ENCODE assay signal across 1 cellular context in the genomic region with DNA sequence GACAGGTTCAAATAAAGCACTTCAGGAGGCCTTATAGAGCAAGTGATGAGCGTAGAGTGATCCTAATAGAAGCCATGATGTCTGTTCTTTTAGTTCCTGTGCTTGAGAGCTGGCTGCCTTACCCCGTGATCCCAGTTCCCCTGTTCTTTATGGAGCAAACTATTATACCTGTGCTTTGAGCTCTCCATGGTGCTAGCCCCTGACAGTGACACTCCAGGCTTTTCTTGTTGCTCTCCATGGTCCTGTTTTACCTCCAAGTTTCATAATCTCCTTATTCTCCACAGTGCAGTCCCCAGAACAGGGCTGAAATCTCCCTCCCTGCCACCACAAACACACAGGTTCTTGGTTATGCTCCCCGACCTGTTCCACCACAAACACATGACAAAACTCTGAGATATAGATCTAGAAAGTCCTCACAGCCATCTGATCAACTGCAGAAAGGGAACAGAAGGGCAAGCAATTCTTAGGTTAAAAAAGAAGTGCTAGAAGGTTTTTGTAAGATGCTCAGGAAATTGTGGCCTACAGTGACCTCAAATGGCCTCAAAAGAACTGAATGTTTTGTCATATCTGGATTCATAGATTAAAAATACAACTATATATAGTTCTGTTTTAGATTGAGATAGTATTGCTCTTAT.
TF ChIP-seq lines count a peak whose summit lies in the region.

No MANE protein-coding gene starts in this region.

TF ChIP-seq in HepG2, 621 proteins besides CTCF, POLR2A, EP300 and RAD21 (continued from another document and continues in another):
- TF ChIP-seq ZNF615 (CRISPR knock-in tag; IDR thresholded peaks at IDR 0.05; ENCODE audit: borderline replicate concordance), result peak; percentile 72; the same call in 1 of the 2 replicates
- peak; percentile 39; the same call in 1 of the 2 replicates for TF ChIP-seq ZC3H13 (CRISPR knock-in tag; IDR thresholded peaks at IDR 0.05)
- no peak for TF ChIP-seq ZNF121 (CRISPR knock-in tag; IDR thresholded peaks at IDR 0.05)
- no peak for TF ChIP-seq NCOA1 (CRISPR knock-in tag; IDR thresholded peaks at IDR 0.05)
- no peak for TF ChIP-seq NR2F6 (IDR thresholded peaks at IDR 0.05)
- peak; percentile 73 for TF ChIP-seq NR2F6 (CRISPR knock-in tag; IDR thresholded peaks at IDR 0.05)
- TF ChIP-seq NCOA2 (CRISPR knock-in tag; IDR thresholded peaks at IDR 0.05), result peak; percentile 83
- TF ChIP-seq, protein P1, sequence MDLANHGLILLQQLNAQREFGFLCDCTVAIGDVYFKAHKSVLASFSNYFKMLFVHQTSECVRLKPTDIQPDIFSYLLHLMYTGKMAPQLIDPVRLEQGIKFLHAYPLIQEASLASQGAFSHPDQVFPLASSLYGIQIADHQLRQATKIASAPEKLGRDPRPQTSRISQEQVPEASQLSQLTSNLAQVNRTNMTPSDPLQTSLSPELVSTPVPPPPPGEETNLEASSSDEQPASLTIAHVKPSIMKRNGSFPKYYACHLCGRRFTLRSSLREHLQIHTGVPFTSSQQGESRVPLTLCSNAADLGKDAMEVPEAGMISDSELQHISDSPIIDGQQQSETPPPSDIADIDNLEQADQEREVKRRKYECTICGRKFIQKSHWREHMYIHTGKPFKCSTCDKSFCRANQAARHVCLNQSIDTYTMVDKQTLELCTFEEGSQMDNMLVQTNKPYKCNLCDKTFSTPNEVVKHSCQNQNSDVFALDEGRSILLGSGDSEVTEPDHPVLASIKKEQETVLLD (CRISPR knock-in tag; IDR thresholded peaks at IDR 0.05; ENCODE audit: low read depth), result peak; percentile 58; the same call in 1 of the 2 replicates
- TF ChIP-seq ZBTB7A (CRISPR knock-in tag; IDR thresholded peaks at IDR 0.05), result peak; percentile 83
- no peak for TF ChIP-seq BHLHE40 (IDR thresholded peaks at IDR 0.05; ENCODE audit: low read length)
- TF ChIP-seq, protein P2, sequence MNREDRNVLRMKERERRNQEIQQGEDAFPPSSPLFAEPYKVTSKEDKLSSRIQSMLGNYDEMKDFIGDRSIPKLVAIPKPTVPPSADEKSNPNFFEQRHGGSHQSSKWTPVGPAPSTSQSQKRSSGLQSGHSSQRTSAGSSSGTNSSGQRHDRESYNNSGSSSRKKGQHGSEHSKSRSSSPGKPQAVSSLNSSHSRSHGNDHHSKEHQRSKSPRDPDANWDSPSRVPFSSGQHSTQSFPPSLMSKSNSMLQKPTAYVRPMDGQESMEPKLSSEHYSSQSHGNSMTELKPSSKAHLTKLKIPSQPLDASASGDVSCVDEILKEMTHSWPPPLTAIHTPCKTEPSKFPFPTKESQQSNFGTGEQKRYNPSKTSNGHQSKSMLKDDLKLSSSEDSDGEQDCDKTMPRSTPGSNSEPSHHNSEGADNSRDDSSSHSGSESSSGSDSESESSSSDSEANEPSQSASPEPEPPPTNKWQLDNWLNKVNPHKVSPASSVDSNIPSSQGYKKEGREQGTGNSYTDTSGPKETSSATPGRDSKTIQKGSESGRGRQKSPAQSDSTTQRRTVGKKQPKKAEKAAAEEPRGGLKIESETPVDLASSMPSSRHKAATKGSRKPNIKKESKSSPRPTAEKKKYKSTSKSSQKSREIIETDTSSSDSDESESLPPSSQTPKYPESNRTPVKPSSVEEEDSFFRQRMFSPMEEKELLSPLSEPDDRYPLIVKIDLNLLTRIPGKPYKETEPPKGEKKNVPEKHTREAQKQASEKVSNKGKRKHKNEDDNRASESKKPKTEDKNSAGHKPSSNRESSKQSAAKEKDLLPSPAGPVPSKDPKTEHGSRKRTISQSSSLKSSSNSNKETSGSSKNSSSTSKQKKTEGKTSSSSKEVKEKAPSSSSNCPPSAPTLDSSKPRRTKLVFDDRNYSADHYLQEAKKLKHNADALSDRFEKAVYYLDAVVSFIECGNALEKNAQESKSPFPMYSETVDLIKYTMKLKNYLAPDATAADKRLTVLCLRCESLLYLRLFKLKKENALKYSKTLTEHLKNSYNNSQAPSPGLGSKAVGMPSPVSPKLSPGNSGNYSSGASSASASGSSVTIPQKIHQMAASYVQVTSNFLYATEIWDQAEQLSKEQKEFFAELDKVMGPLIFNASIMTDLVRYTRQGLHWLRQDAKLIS (CRISPR knock-in tag; IDR thresholded peaks at IDR 0.05), result peak; percentile 68; the same call in 1 of the 2 replicates
- TF ChIP-seq, protein P3, sequence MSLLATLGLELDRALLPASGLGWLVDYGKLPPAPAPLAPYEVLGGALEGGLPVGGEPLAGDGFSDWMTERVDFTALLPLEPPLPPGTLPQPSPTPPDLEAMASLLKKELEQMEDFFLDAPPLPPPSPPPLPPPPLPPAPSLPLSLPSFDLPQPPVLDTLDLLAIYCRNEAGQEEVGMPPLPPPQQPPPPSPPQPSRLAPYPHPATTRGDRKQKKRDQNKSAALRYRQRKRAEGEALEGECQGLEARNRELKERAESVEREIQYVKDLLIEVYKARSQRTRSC (CRISPR knock-in tag; IDR thresholded peaks at IDR 0.05; ENCODE audit: low read depth), result 0 out of 2 replicates have a peak, but pooled peaks have one; percentile 69
- peak; percentile 99 for TF ChIP-seq SP140L (CRISPR knock-in tag; IDR thresholded peaks at IDR 0.05; ENCODE audit: borderline replicate concordance)
- TF ChIP-seq GPN1 (CRISPR knock-in tag; IDR thresholded peaks at IDR 0.05; ENCODE audit: borderline replicate concordance), result peak; percentile 95; the same call in 1 of the 2 replicates
- TF ChIP-seq, protein P4, sequence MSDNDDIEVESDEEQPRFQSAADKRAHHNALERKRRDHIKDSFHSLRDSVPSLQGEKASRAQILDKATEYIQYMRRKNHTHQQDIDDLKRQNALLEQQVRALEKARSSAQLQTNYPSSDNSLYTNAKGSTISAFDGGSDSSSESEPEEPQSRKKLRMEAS (IDR thresholded peaks at IDR 0.05), result no peak
- TF ChIP-seq NFE2L2 (IDR thresholded peaks at IDR 0.05; ENCODE audit: low read length), result no peak
- TF ChIP-seq ZNF234 (CRISPR knock-in tag; conservative IDR thresholded peaks at IDR 0.05), result 0 out of 2 replicates have a peak, but pooled peaks have one; percentile 44
- peak; percentile 99 for TF ChIP-seq DNMT3B (CRISPR knock-in tag; conservative IDR thresholded peaks at IDR 0.05)
- TF ChIP-seq RFXANK (CRISPR knock-in tag; IDR thresholded peaks at IDR 0.05), result peak; percentile 95; the same call in 1 of the 2 replicates
- TF ChIP-seq, protein P5, sequence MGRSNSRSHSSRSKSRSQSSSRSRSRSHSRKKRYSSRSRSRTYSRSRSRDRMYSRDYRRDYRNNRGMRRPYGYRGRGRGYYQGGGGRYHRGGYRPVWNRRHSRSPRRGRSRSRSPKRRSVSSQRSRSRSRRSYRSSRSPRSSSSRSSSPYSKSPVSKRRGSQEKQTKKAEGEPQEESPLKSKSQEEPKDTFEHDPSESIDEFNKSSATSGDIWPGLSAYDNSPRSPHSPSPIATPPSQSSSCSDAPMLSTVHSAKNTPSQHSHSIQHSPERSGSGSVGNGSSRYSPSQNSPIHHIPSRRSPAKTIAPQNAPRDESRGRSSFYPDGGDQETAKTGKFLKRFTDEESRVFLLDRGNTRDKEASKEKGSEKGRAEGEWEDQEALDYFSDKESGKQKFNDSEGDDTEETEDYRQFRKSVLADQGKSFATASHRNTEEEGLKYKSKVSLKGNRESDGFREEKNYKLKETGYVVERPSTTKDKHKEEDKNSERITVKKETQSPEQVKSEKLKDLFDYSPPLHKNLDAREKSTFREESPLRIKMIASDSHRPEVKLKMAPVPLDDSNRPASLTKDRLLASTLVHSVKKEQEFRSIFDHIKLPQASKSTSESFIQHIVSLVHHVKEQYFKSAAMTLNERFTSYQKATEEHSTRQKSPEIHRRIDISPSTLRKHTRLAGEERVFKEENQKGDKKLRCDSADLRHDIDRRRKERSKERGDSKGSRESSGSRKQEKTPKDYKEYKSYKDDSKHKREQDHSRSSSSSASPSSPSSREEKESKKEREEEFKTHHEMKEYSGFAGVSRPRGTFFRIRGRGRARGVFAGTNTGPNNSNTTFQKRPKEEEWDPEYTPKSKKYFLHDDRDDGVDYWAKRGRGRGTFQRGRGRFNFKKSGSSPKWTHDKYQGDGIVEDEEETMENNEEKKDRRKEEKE (IDR thresholded peaks at IDR 0.05), result no peak
- TF ChIP-seq, protein P6, sequence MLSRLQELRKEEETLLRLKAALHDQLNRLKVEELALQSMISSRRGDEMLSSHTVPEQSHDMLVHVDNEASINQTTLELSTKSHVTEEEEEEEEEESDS (CRISPR knock-in tag; IDR thresholded peaks at IDR 0.05; ENCODE audit: borderline replicate concordance), result peak; percentile 88; the same call in 1 of the 2 replicates
- peak; percentile 93; the same call in 1 of the 2 replicates for TF ChIP-seq TP53 (CRISPR knock-in tag; conservative IDR thresholded peaks at IDR 0.05)
- TF ChIP-seq, protein P7, sequence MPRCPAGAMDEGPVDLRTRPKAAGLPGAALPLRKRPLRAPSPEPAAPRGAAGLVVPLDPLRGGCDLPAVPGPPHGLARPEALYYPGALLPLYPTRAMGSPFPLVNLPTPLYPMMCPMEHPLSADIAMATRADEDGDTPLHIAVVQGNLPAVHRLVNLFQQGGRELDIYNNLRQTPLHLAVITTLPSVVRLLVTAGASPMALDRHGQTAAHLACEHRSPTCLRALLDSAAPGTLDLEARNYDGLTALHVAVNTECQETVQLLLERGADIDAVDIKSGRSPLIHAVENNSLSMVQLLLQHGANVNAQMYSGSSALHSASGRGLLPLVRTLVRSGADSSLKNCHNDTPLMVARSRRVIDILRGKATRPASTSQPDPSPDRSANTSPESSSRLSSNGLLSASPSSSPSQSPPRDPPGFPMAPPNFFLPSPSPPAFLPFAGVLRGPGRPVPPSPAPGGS (CRISPR knock-in tag; IDR thresholded peaks at IDR 0.05), result 0 out of 2 replicates have a peak, but pooled peaks have one; percentile 48
- TF ChIP-seq SP2 (CRISPR knock-in tag; IDR thresholded peaks at IDR 0.05), result peak; percentile 43; the same call in 1 of the 2 replicates
- no peak for TF ChIP-seq TCF7L2 (IDR thresholded peaks at IDR 0.05; ENCODE audit: low read depth, low read length)
- peak; percentile 91; the same call in 1 of the 2 replicates for TF ChIP-seq ZNF367 (CRISPR knock-in tag; IDR thresholded peaks at IDR 0.05; ENCODE audit: borderline replicate concordance)
- peak; percentile 91; the same call in 1 of the 2 replicates for TF ChIP-seq MTA3 (CRISPR knock-in tag; IDR thresholded peaks at IDR 0.05)
- TF ChIP-seq, protein P8, sequence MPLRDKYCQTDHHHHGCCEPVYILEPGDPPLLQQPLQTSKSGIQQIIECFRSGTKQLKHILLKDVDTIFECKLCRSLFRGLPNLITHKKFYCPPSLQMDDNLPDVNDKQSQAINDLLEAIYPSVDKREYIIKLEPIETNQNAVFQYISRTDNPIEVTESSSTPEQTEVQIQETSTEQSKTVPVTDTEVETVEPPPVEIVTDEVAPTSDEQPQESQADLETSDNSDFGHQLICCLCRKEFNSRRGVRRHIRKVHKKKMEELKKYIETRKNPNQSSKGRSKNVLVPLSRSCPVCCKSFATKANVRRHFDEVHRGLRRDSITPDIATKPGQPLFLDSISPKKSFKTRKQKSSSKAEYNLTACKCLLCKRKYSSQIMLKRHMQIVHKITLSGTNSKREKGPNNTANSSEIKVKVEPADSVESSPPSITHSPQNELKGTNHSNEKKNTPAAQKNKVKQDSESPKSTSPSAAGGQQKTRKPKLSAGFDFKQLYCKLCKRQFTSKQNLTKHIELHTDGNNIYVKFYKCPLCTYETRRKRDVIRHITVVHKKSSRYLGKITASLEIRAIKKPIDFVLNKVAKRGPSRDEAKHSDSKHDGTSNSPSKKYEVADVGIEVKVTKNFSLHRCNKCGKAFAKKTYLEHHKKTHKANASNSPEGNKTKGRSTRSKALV (CRISPR knock-in tag; IDR thresholded peaks at IDR 0.05), result peak; percentile 95
- 0 out of 2 replicates have a peak, but pooled peaks have one; percentile 31 for TF ChIP-seq NCOA5 (CRISPR knock-in tag; IDR thresholded peaks at IDR 0.05)
- peak; percentile 80; the same call in 1 of the 2 replicates for TF ChIP-seq GZF1 (CRISPR knock-in tag; IDR thresholded peaks at IDR 0.05)
- peak; percentile 52 for TF ChIP-seq ZNF652 (CRISPR knock-in tag; IDR thresholded peaks at IDR 0.05; ENCODE audit: borderline replicate concordance, low read depth)
- TF ChIP-seq, protein P9, sequence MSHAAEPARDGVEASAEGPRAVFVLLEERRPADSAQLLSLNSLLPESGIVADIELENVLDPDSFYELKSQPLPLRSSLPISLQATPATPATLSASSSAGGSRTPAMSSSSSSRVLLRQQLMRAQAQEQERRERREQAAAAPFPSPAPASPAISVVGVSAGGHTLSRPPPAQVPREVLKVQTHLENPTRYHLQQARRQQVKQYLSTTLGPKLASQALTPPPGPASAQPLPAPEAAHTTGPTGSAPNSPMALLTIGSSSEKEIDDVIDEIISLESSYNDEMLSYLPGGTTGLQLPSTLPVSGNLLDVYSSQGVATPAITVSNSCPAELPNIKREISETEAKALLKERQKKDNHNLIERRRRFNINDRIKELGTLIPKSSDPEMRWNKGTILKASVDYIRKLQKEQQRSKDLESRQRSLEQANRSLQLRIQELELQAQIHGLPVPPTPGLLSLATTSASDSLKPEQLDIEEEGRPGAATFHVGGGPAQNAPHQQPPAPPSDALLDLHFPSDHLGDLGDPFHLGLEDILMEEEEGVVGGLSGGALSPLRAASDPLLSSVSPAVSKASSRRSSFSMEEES (CRISPR knock-in tag; IDR thresholded peaks at IDR 0.05), result peak; percentile 96
- peak; percentile 96 for TF ChIP-seq HMG20B (CRISPR knock-in tag; conservative IDR thresholded peaks at IDR 0.05)
- peak; percentile 62; the same call in 1 of the 2 replicates for TF ChIP-seq SMYD3 (CRISPR knock-in tag; IDR thresholded peaks at IDR 0.05)
- TF ChIP-seq HCFC1 (IDR thresholded peaks at IDR 0.05; ENCODE audit: low read depth, low read length), result no peak
- TF ChIP-seq ZNF329 (CRISPR knock-in tag; IDR thresholded peaks at IDR 0.05; ENCODE audit: low read depth), result peak; percentile 66; the same call in 1 of the 2 replicates
- TF ChIP-seq ZNF644 (CRISPR knock-in tag; IDR thresholded peaks at IDR 0.05; ENCODE audit: low read depth), result peak; percentile 63; the same call in 1 of the 2 replicates
- TF ChIP-seq ZSCAN9 (CRISPR knock-in tag; IDR thresholded peaks at IDR 0.05; ENCODE audit: borderline replicate concordance), result peak; percentile 100
- TF ChIP-seq, protein P10, sequence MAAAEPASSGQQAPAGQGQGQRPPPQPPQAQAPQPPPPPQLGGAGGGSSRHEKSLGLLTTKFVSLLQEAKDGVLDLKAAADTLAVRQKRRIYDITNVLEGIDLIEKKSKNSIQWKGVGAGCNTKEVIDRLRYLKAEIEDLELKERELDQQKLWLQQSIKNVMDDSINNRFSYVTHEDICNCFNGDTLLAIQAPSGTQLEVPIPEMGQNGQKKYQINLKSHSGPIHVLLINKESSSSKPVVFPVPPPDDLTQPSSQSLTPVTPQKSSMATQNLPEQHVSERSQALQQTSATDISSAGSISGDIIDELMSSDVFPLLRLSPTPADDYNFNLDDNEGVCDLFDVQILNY (CRISPR knock-in tag; conservative IDR thresholded peaks at IDR 0.05), result peak; percentile 79
- TF ChIP-seq ZNF24 (IDR thresholded peaks at IDR 0.05), result no peak
- peak; percentile 94 for TF ChIP-seq ZNF530 (CRISPR knock-in tag; IDR thresholded peaks at IDR 0.05; ENCODE audit: low read depth)
- TF ChIP-seq ZFAT (CRISPR knock-in tag; conservative IDR thresholded peaks at IDR 0.05), result peak; percentile 91
- TF ChIP-seq, protein P11, sequence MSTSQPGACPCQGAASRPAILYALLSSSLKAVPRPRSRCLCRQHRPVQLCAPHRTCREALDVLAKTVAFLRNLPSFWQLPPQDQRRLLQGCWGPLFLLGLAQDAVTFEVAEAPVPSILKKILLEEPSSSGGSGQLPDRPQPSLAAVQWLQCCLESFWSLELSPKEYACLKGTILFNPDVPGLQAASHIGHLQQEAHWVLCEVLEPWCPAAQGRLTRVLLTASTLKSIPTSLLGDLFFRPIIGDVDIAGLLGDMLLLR (CRISPR knock-in tag; IDR thresholded peaks at IDR 0.05), result peak; percentile 46; the same call in 1 of the 2 replicates
- peak; percentile 80 for TF ChIP-seq ISL2 (CRISPR knock-in tag; IDR thresholded peaks at IDR 0.05)
- 0 out of 2 replicates have a peak, but pooled peaks have one; percentile 39 for TF ChIP-seq ZNF724P (CRISPR knock-in tag; IDR thresholded peaks at IDR 0.05; ENCODE audit: borderline replicate concordance)
